8 cellular contexts compared by ENCODE assay signal in the genomic region with DNA sequence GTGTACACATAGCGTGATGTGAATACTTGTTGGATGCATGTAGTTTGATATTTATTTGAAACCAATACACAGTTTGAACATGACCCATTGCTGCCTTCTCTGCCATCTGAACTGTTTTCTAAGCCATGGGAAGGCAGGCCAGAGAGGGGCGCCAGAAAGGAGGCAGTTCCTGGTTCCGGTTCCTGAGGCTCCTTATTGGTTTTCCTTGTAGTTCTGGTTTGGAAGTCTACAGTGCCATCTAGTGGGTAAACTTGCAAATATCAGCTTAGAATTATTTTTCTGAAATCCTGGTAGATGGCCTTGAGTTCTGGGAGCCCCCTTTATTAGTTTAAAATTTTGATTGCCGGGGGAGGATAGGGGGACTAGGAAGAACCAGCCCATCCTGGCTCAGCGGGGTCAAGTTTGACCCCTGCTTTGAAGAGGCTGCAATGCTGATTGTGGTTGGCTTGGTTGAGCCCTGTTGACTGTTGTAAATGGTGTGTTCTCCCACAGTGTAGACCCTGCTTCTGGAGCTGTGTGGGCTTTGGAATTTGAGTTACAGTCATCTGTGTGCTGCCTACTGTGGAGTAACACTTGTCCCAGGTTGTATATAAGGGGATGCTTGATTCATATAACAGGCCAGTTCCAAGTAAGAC. TPM values are rescaled to one million over a fixed set of nuclear protein-coding genes. Genes with fewer than 3 reads are reported as not detected.
DNase-seq lines count a peak whose midpoint lies in the region; ATAC-seq and TF ChIP-seq lines count a peak whose summit lies in the region.

No MANE protein-coding gene starts in this region.

- H3K36me3 ChIP-seq in liver (ENCODE audit: control insufficient read depth in 4 of 4, insufficient read depth in 3 of 4, low read depth in 1 of 4, low read length in 3 of 4), result no peaks in the 10 kb centered on the region

- peak; percentile 32 for ATAC-seq in stimulated activated memory B cell treated with anti-CD40 and anti-IgM and Interleukin-4, amounts not matched to agents 10 μg/mL and 1 μg/mL and 100 μg/mL, for 72 hours
- ATAC-seq in HG03460 (IDR thresholded peaks at IDR 0.05; ENCODE audit: unreplicated experiment), result no peak

- H3K4me1 ChIP-seq in liver (ENCODE audit: control insufficient read depth in 4 of 4, insufficient read depth in 4 of 4, low read length in 3 of 4), result peaks cover 0 to 3% (median 0%) of the 10 kb centered on the region in 4 donors

- no peaks in the 10 kb centered on the region for H3K9me3 Mint-ChIP-seq in dendritic cell treated with granulocyte-macrophage colony-stimulating factor and Interleukin-4, amounts not matched to agents 40 ng/mL and 50 ng/mL, for 4 days
- no peaks in the 10 kb centered on the region for H3K9me3 Mint-ChIP-seq in stimulated activated memory B cell treated with anti-CD40 and anti-IgM and Interleukin-4, amounts not matched to agents 10 μg/mL and 1 μg/mL and 100 μg/mL, for 72 hours

- CTCF ChIA-PET in AG04450 (lab: Charles Lee), result interaction anchor here (0.5 to 9.3 kb wide), 33 partner anchors 9 to 615 kb away, joined by 3 to 172 read pairs (median 4); no protein-coding TSS in a partner anchor

- POLR2A ChIA-PET in AG04450 (lab: Yijun Ruan, JAX), result interaction anchor here (0.9 kb wide), 1 partner anchor 71 kb away, joined by 3 read pairs; no protein-coding TSS in a partner anchor

- peak; percentile 63 for DNase-seq in AG04450 (ENCODE audit: low read depth, low spot score)
- DNase-seq in NCI-H2029 (lab: John Stamatoyannopoulos, UW), result peak; percentile 71
- peak; percentile 37 for DNase-seq in T1000 (lab: John Stamatoyannopoulos, UW)

- H3K4me3 Mint-ChIP-seq in dendritic cell treated with granulocyte-macrophage colony-stimulating factor and Interleukin-4, amounts not matched to agents 40 ng/mL and 50 ng/mL, for 4 days, result peak overlapping the region; percentile 50
- peak overlapping the region; percentile 64 for H3K4me3 Mint-ChIP-seq in stimulated activated memory B cell treated with anti-CD40 and anti-IgM and Interleukin-4, amounts not matched to agents 10 μg/mL and 1 μg/mL and 100 μg/mL, for 72 hours

- peaks cover 67% of the 10 kb centered on the region for H3K4me1 Mint-ChIP-seq in dendritic cell treated with granulocyte-macrophage colony-stimulating factor and Interleukin-4, amounts not matched to agents 40 ng/mL and 50 ng/mL, for 4 days (ENCODE audit: low read depth)
- peaks cover 35% of the 10 kb centered on the region for H3K4me1 Mint-ChIP-seq in stimulated activated memory B cell treated with anti-CD40 and anti-IgM and Interleukin-4, amounts not matched to agents 10 μg/mL and 1 μg/mL and 100 μg/mL, for 72 hours

- H3K27ac ChIP-seq in AG04450 (ENCODE audit: low read depth, low read length), result no peak overlapping the region
- no peak overlapping the region for H3K27ac ChIP-seq in liver (ENCODE audit: low read depth in 1 of 2, low read length in 2 of 2)

- WGBS in liver, result 19% methylated on average over 5 of the region's 5 CpGs

- no peaks in the 10 kb centered on the region for H3K36me3 Mint-ChIP-seq in dendritic cell treated with granulocyte-macrophage colony-stimulating factor and Interleukin-4, amounts not matched to agents 40 ng/mL and 50 ng/mL, for 4 days (ENCODE audit: low read depth)
- no peaks in the 10 kb centered on the region for H3K36me3 Mint-ChIP-seq in stimulated activated memory B cell treated with anti-CD40 and anti-IgM and Interleukin-4, amounts not matched to agents 10 μg/mL and 1 μg/mL and 100 μg/mL, for 72 hours

- TF ChIP-seq CTCF in AG04450 (IDR thresholded peaks at IDR 0.05; ENCODE audit: low read depth, low read length) (peak; percentile 74), GM12875 (IDR thresholded peaks at IDR 0.05; ENCODE audit: borderline replicate concordance, insufficient read depth, low read depth, low read length) (peak; percentile 33; the same call in 1 of the 2 replicates), liver (IDR thresholded peaks at IDR 0.05; ENCODE audit: low read depth, low read length, missing input control) (peak; percentile 68)

- H3K27me3 Mint-ChIP-seq in dendritic cell treated with granulocyte-macrophage colony-stimulating factor and Interleukin-4, amounts not matched to agents 40 ng/mL and 50 ng/mL, for 4 days, result no peaks in the 10 kb centered on the region
- H3K27me3 Mint-ChIP-seq in stimulated activated memory B cell treated with anti-CD40 and anti-IgM and Interleukin-4, amounts not matched to agents 10 μg/mL and 1 μg/mL and 100 μg/mL, for 72 hours, result peaks cover 52% of the 10 kb centered on the region

- intact Hi-C loops in dendritic cell treated with granulocyte-macrophage colony-stimulating factor and Interleukin-4, amounts not matched to agents 40 ng/mL and 50 ng/mL, for 4 days (cut with micrococcal nuclease), result loop anchor here (1.0 to 5.0 kb wide), 4 partner anchors 71 to 368 kb away; no protein-coding TSS in a partner anchor

- peak overlapping the region; percentile 68 for H3K27ac Mint-ChIP-seq in dendritic cell treated with granulocyte-macrophage colony-stimulating factor and Interleukin-4, amounts not matched to agents 40 ng/mL and 50 ng/mL, for 4 days
- H3K27ac Mint-ChIP-seq in stimulated activated memory B cell treated with anti-CD40 and anti-IgM and Interleukin-4, amounts not matched to agents 10 μg/mL and 1 μg/mL and 100 μg/mL, for 72 hours, result peak overlapping the region; percentile 59

- TF ChIP-seq RAD21 in liver (IDR thresholded peaks at IDR 0.05), result peak; percentile 86 to 92

- no peak overlapping the region for H3K4me3 ChIP-seq in AG04450 (ENCODE audit: low read depth, low read length)
- H3K4me3 ChIP-seq in GM12875 (ENCODE audit: low read depth, low read length), result no peak overlapping the region
- no peak overlapping the region for H3K4me3 ChIP-seq in liver (ENCODE audit: low read depth in 1 of 3, low read length in 3 of 3)

- no peaks in the 10 kb centered on the region for H3K27me3 ChIP-seq in AG04450 (ENCODE audit: control insufficient read depth, insufficient read depth, low read length)
- H3K27me3 ChIP-seq in liver (ENCODE audit: control insufficient read depth in 4 of 4, insufficient read depth in 4 of 4, low read length in 3 of 4), result no peaks in the 10 kb centered on the region

- no peaks in the 10 kb centered on the region for H3K9me3 ChIP-seq in AG04450 (ENCODE audit: control insufficient read depth, insufficient read depth, low read length)
- no peaks in the 10 kb centered on the region for H3K9me3 ChIP-seq in liver (ENCODE audit: control insufficient read depth in 4 of 4, low read length in 3 of 4)

- no peak overlapping the region for H3K9ac ChIP-seq in liver (ENCODE audit: low read depth in 1 of 2, low read length in 2 of 2)

TF ChIP-seq in liver, 16 proteins besides CTCF, POLR2A, EP300 and RAD21 (continues in another document):
- TF ChIP-seq RXRA (IDR thresholded peaks at IDR 0.05) (no peak), JUND (IDR thresholded peaks at IDR 0.05) (no peak), NR2F2 (IDR thresholded peaks at IDR 0.05) (no peak), HNF4G (IDR thresholded peaks at IDR 0.05) (no peak), EGR1 (IDR thresholded peaks at IDR 0.05; ENCODE audit: low read depth in 2 of 2) (no peak), YY1 (IDR thresholded peaks at IDR 0.05) (no peak), GABPA (IDR thresholded peaks at IDR 0.05 in 1 of 2, conservative IDR thresholded peaks at IDR 0.05 in 1 of 2) (no peak), TAF1 (conservative IDR thresholded peaks at IDR 0.05) (no peak), HNF4A (conservative IDR thresholded peaks at IDR 0.05) (no peak)
- TF ChIP-seq, protein P1, sequence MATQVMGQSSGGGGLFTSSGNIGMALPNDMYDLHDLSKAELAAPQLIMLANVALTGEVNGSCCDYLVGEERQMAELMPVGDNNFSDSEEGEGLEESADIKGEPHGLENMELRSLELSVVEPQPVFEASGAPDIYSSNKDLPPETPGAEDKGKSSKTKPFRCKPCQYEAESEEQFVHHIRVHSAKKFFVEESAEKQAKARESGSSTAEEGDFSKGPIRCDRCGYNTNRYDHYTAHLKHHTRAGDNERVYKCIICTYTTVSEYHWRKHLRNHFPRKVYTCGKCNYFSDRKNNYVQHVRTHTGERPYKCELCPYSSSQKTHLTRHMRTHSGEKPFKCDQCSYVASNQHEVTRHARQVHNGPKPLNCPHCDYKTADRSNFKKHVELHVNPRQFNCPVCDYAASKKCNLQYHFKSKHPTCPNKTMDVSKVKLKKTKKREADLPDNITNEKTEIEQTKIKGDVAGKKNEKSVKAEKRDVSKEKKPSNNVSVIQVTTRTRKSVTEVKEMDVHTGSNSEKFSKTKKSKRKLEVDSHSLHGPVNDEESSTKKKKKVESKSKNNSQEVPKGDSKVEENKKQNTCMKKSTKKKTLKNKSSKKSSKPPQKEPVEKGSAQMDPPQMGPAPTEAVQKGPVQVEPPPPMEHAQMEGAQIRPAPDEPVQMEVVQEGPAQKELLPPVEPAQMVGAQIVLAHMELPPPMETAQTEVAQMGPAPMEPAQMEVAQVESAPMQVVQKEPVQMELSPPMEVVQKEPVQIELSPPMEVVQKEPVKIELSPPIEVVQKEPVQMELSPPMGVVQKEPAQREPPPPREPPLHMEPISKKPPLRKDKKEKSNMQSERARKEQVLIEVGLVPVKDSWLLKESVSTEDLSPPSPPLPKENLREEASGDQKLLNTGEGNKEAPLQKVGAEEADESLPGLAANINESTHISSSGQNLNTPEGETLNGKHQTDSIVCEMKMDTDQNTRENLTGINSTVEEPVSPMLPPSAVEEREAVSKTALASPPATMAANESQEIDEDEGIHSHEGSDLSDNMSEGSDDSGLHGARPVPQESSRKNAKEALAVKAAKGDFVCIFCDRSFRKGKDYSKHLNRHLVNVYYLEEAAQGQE (IDR thresholded peaks at IDR 0.05), result no peak
- TF ChIP-seq, protein P2, sequence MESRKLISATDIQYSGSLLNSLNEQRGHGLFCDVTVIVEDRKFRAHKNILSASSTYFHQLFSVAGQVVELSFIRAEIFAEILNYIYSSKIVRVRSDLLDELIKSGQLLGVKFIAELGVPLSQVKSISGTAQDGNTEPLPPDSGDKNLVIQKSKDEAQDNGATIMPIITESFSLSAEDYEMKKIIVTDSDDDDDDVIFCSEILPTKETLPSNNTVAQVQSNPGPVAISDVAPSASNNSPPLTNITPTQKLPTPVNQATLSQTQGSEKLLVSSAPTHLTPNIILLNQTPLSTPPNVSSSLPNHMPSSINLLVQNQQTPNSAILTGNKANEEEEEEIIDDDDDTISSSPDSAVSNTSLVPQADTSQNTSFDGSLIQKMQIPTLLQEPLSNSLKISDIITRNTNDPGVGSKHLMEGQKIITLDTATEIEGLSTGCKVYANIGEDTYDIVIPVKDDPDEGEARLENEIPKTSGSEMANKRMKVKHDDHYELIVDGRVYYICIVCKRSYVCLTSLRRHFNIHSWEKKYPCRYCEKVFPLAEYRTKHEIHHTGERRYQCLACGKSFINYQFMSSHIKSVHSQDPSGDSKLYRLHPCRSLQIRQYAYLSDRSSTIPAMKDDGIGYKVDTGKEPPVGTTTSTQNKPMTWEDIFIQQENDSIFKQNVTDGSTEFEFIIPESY (IDR thresholded peaks at IDR 0.05), result no peak

RNA-seq across cellular contexts. Expression of a gene that starts 48.4 kb away (rescaled TPM):
- 2.1 and 2.7 TPM in 2 replicates for polyA plus RNA-seq in AG04450 (2011; rRNA removed)
- 4.1 and 5.6 TPM in 2 replicates for polyA minus RNA-seq in AG04450 (2011; rRNA and poly(A)+ RNA removed)
- total RNA-seq in liver, result 1 to 10 TPM; 2.1 to 2.6 TPM
- under 1 TPM; 0.29 to 0.51 TPM for polyA plus RNA-seq in liver
